19 cellular contexts compared by ENCODE assay signal in the genomic region with DNA sequence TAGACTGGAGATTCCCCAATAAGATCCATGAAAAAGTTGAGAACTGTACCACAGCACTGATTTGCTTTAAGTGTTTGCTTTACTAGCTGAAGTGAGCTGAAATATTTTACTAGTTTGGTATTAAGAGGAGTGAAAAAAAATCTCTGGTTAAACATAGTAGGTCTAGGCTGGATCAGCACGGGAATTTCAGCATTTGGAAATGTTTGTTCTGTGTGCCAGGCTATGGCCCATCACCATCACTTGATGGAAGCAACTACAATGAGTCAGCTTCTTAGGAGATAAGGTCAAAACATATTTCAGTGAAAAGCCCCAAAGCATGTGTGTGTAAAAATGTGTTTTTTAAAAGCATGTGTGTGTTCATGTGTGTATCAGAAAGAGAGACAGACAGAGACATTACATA.
"Had no signal": no experiment of that assay in that cellular context is flagged by ENCODE, and none has a peak within 500 bp of the region (broad histone marks: within the 10 kb centered on the region; RNA-seq: fewer than 3 reads in every experiment).

No MANE protein-coding gene starts in this region.

- H3K27me3 Mint-ChIP-seq: activated CD4-positive, alpha-beta T cell treated with anti-CD3 and anti-CD28 coated beads, Interleukin-2, amount 10 ng/mL, durations not matched to agents 24 days and 14 days; activated CD8-positive, alpha-beta T cell treated with anti-CD3 and anti-CD28 coated beads for 36 hours; dendritic cell treated with granulocyte-macrophage colony-stimulating factor and Interleukin-4, amounts not matched to agents 40 ng/mL and 50 ng/mL, for 4 days; natural killer cell treated with Interleukin-12 subunit alpha and Interleukin-12 subunit beta and Interleukin-15 and Interleukin-18, amount 100 ng/mL, for 72 hours had no signal

- FAIRE-seq: keratinocyte had no signal

- H3K4me1 ChIP-seq: ascending aorta, breast epithelium, tibial nerve had no signal

- H3K27ac ChIP-seq: ascending aorta, breast epithelium, esophagus squamous epithelium, tibial nerve had no signal

- H3K4me3 Mint-ChIP-seq: activated CD4-positive, alpha-beta T cell treated with anti-CD3 and anti-CD28 coated beads, Interleukin-2, amount 10 ng/mL, durations not matched to agents 24 days and 14 days; activated CD8-positive, alpha-beta T cell treated with anti-CD3 and anti-CD28 coated beads for 36 hours; dendritic cell treated with granulocyte-macrophage colony-stimulating factor and Interleukin-4, amounts not matched to agents 40 ng/mL and 50 ng/mL, for 4 days; natural killer cell treated with Interleukin-12 subunit alpha and Interleukin-12 subunit beta and Interleukin-15 and Interleukin-18, amount 100 ng/mL, for 72 hours had no signal

- H3K27ac Mint-ChIP-seq: activated CD4-positive, alpha-beta T cell treated with anti-CD3 and anti-CD28 coated beads, Interleukin-2, amount 10 ng/mL, durations not matched to agents 24 days and 14 days; activated CD8-positive, alpha-beta T cell treated with anti-CD3 and anti-CD28 coated beads for 36 hours; activated T-helper 2 cell treated with anti-CD3 and anti-CD28 coated beads, Interferon-gamma antibody, Interleukin-2, Interleukin-4, amounts not matched to agents 10 μg/mL and 5 μg/mL and 100 μg/mL, durations not matched to agents 14 hours and 24 hours and 36 hours; dendritic cell treated with granulocyte-macrophage colony-stimulating factor and Interleukin-4, amounts not matched to agents 40 ng/mL and 50 ng/mL, for 4 days; natural killer cell treated with Interleukin-12 subunit alpha and Interleukin-12 subunit beta and Interleukin-15 and Interleukin-18, amount 100 ng/mL, for 72 hours had no signal

- H3K4me3 ChIP-seq: ascending aorta, breast epithelium, esophagus squamous epithelium, tibial nerve had no signal

- ATAC-seq: activated CD8-positive, alpha-beta T cell treated with anti-CD3 and anti-CD28 coated beads for 36 hours; left ventricle myocardium superior; natural killer cell treated with Interleukin-12 subunit alpha and Interleukin-12 subunit beta and Interleukin-15 and Interleukin-18, amount 100 ng/mL, for 72 hours had no signal

- H3K36me3 ChIP-seq: breast epithelium had no signal

- DNase-seq: activated CD4-positive, alpha-beta T cell treated with anti-CD3 and anti-CD28 coated beads, Interleukin-2, amount 10 ng/mL, durations not matched to agents 24 days and 14 days; activated CD8-positive, alpha-beta T cell treated with anti-CD3 and anti-CD28 coated beads for 36 hours; activated naive CD4-positive, alpha-beta T cell treated with Interleukin-2 at 50 U/mL for 16 hours; activated T-cell treated with anti-CD3 and anti-CD28 coated beads, Interleukin-2, amount 50 U/mL, for 1 hour; effector CD8-positive, alpha-beta T cell; esophagus squamous epithelium; foreskin fibroblast; left ventricle myocardium superior; posterior cingulate gyrus; retina; stimulated activated naive CD4-positive, alpha-beta T cell; substantia nigra had no signal
